ENCODE assay signal across 8 cellular contexts in genomic region chr20:3797592-3798404, GRCh38. TPM values are rescaled to one million over a fixed set of nuclear protein-coding genes. Genes with fewer than 3 reads are reported as not detected.
DNase-seq lines count a peak whose midpoint lies in the region; ATAC-seq and TF ChIP-seq lines count a peak whose summit lies in the region.

No MANE protein-coding gene starts in this region.

- ATAC-seq in GM21717 (IDR thresholded peaks at IDR 0.05; ENCODE audit: unreplicated experiment), result no peak

- DNase-seq in Jurkat, Clone E6-1 (ENCODE audit: low read depth, low spot score), result no peak
- DNase-seq in activated effector memory CD4-positive, alpha-beta T cell treated with anti-CD3 and anti-CD28 coated beads, Interleukin-2, amount 50 U/mL, for 16 hours, result peak; percentile 82
- DNase-seq in kidney epithelial cell (ENCODE audit: low read depth) (no peak), ureter (ENCODE audit: low spot score) (peak; percentile 42), prostate gland (ENCODE audit: low spot score) (no peak), NOMO-1 (lab: John Stamatoyannopoulos, UW; ENCODE audit: unreplicated experiment in 2 of 2) (no peak)

- TF ChIP-seq POLR2A in prostate gland (IDR thresholded peaks at IDR 0.05), result no peak

- peak overlapping the region; percentile 83 for H3K27ac ChIP-seq in C4-2B
- no peak overlapping the region for H3K27ac ChIP-seq in prostate gland

- H3K36me3 ChIP-seq in kidney epithelial cell (ENCODE audit: control insufficient read depth, insufficient read depth, low read length) (no peaks in the 10 kb centered on the region), prostate gland (no peaks in the 10 kb centered on the region)

- H3K9me3 ChIP-seq in prostate gland, result no peaks in the 10 kb centered on the region

- TF ChIP-seq CTCF in C4-2B (conservative IDR thresholded peaks at IDR 0.05) (no peak), kidney epithelial cell (IDR thresholded peaks at IDR 0.05; ENCODE audit: insufficient read depth, low read length, poor library complexity, severe bottlenecking) (no peak), prostate gland (IDR thresholded peaks at IDR 0.05) (no peak)

- intact Hi-C loops in prostate gland (cut with DNase I), result no loop called here

- H3K27me3 ChIP-seq in kidney epithelial cell (ENCODE audit: control insufficient read depth, insufficient read depth, low read length) (no peaks in the 10 kb centered on the region), prostate gland (replicated peaks; ENCODE audit: insufficient read depth) (no peaks in the 10 kb centered on the region)

- peak overlapping the region; percentile 83 for H3K4me3 ChIP-seq in Jurkat, Clone E6-1 (ENCODE audit: low read length)
- H3K4me3 ChIP-seq in kidney epithelial cell (ENCODE audit: low read depth, low read length) (peak overlapping the region; percentile 83), prostate gland (no peak overlapping the region)

- H3K4me1 ChIP-seq in prostate gland (replicated peaks), result no peaks in the 10 kb centered on the region

- WGBS in prostate gland, result 74% methylated on average over 19 of the region's 19 CpGs

RNA-seq across cellular contexts. Expression of gene CDC25B, which starts 1.7 kb away (rescaled TPM):
- polyA plus RNA-seq in Jurkat, Clone E6-1 (2012; ENCODE audit: insufficient read depth, insufficient read length), result 78.9 TPM
- total RNA-seq in kidney epithelial cell (8.3 and 13.0 TPM in 2 replicates), ureter (16.6 TPM), prostate gland (10 to 100 TPM in 1 of 2 donors, 1 to 10 TPM in 1; 8.7 to 25.6 TPM)

RNA-seq across cellular contexts. Expression of gene CENPB, which starts 11.3 kb away (rescaled TPM):
- 64.2 TPM for polyA plus RNA-seq in Jurkat, Clone E6-1 (2012; ENCODE audit: insufficient read depth, insufficient read length)
- total RNA-seq in kidney epithelial cell, result 66.2 and 73.3 TPM in 2 replicates
- total RNA-seq in ureter, result 84.1 TPM
- total RNA-seq in prostate gland, result 10 to 100 TPM; 76.6 to 86.9 TPM

RNA-seq across cellular contexts. Expression of gene SPEF1, which starts 16.6 kb away (rescaled TPM):
- polyA plus RNA-seq in Jurkat, Clone E6-1 (2012; ENCODE audit: insufficient read depth, insufficient read length), result not detected
- 0.07 TPM in 1 of 2 replicates, not detected in the other for total RNA-seq in kidney epithelial cell
- total RNA-seq in ureter, result 0.29 TPM
- 1 to 10 TPM in 1 of 2 donors, not detected in 1; 1.6 TPM for total RNA-seq in prostate gland

RNA-seq across cellular contexts. Expression of gene AP5S1, which starts 22.5 kb away (rescaled TPM):
- polyA plus RNA-seq in Jurkat, Clone E6-1 (2012; ENCODE audit: insufficient read depth, insufficient read length), result 15.1 TPM
- 13.7 and 15.0 TPM in 2 replicates for total RNA-seq in kidney epithelial cell
- 13.6 TPM for total RNA-seq in ureter
- 10 to 100 TPM; 21.1 to 28.0 TPM for total RNA-seq in prostate gland

RNA-seq across cellular contexts. Expression of gene ADISSP, which starts 30.2 kb away (rescaled TPM):
- 87.4 TPM for polyA plus RNA-seq in Jurkat, Clone E6-1 (2012; ENCODE audit: insufficient read depth, insufficient read length)
- total RNA-seq in kidney epithelial cell (34.8 and 35.2 TPM in 2 replicates), ureter (36.6 TPM), prostate gland (10 to 100 TPM; 11.8 to 14.6 TPM)

Comparison
In these comparisons a context has a peak if more than half of its experiments do, and no peak if none do; other contexts are left out.
1. DNase-seq: peak in activated effector memory CD4-positive, alpha-beta T cell treated with anti-CD3 and anti-CD28 coated beads, Interleukin-2, amount 50 U/mL, for 16 hours (single experiment) and ureter (single experiment); none in Jurkat, Clone E6-1 (single experiment), kidney epithelial cell (single experiment), prostate gland (single experiment) and NOMO-1 (0 of 2).
2. H3K4me3 ChIP-seq: peak in Jurkat, Clone E6-1 (single experiment) and kidney epithelial cell (single experiment); none in prostate gland (0 of 2).